In genomic region chr14:75310295-75311059, GRCh38 we compare ENCODE assay signal across 8 cellular contexts. TPM values are rescaled to one million over a fixed set of nuclear protein-coding genes. Genes with fewer than 3 reads are reported as not detected.
DNase-seq lines count a peak whose midpoint lies in the region; ATAC-seq and TF ChIP-seq lines count a peak whose summit lies in the region.

No MANE protein-coding gene starts in this region.

- ATAC-seq in effector memory CD8-positive, alpha-beta T cell (replicated peaks) = no peak
- no peak for ATAC-seq in HG03039 (IDR thresholded peaks at IDR 0.05; ENCODE audit: unreplicated experiment)
- no peak for ATAC-seq in GM21528 (IDR thresholded peaks at IDR 0.05; ENCODE audit: low FRiP score, unreplicated experiment)

- H3K36me3 ChIP-seq in esophagus squamous epithelium (no peaks in the 10 kb centered on the region), mucosa of rectum (ENCODE audit: control insufficient read depth in 2 of 2, insufficient read depth in 2 of 2, low read length in 2 of 2) (no peaks in the 10 kb centered on the region), vagina (no peaks in the 10 kb centered on the region)

- H3K27me3 ChIP-seq in esophagus squamous epithelium (no peaks in the 10 kb centered on the region), mucosa of rectum (ENCODE audit: control insufficient read depth in 2 of 2, insufficient read depth in 2 of 2, low read length in 2 of 2) (no peaks in the 10 kb centered on the region), vagina (no peaks in the 10 kb centered on the region)

- DNase-seq in DMS53 treated with DMSO at 0.1 percent for 48 hours (lab: John Stamatoyannopoulos, UW; ENCODE audit: unreplicated experiment) = peak; percentile 56
- peak; percentile 83 for DNase-seq in NCI-H774 (lab: John Stamatoyannopoulos, UW)
- no peak for DNase-seq in esophagus squamous epithelium (lab: John Stamatoyannopoulos, UW)
- peak in 1 of 2 donors; percentile 95 for DNase-seq in vagina (ENCODE audit: extremely low spot score in 2 of 2)
- no peak for DNase-seq in effector memory CD8-positive, alpha-beta T cell

- 17 to 28% methylated on average over 9 to 10 of the region's 11 CpGs for WGBS in esophagus squamous epithelium, 2 donors

- peaks cover 3% of the 10 kb centered on the region for H3K36me3 Mint-ChIP-seq in effector memory CD8-positive, alpha-beta T cell (ENCODE audit: insufficient read depth)

- TF ChIP-seq POLR2A in esophagus squamous epithelium (IDR thresholded peaks at IDR 0.05) = no peak
- no peak for TF ChIP-seq POLR2A in vagina (IDR thresholded peaks at IDR 0.05)

- peak overlapping the region in 1 of 2 donors; percentile 24 for H3K9ac ChIP-seq in mucosa of rectum (ENCODE audit: low read depth in 1 of 2, low read length in 2 of 2)

- peak overlapping the region; percentile 57 to 83 (median 72) for H3K27ac ChIP-seq in esophagus squamous epithelium
- peak overlapping the region; percentile 56 to 71 for H3K27ac ChIP-seq in mucosa of rectum (ENCODE audit: low read depth in 2 of 2, low read length in 2 of 2)
- H3K27ac ChIP-seq in vagina = peak overlapping the region; percentile 78

- H3K27ac Mint-ChIP-seq in effector memory CD8-positive, alpha-beta T cell = no peak overlapping the region

- H3K27me3 Mint-ChIP-seq in effector memory CD8-positive, alpha-beta T cell = peaks cover 9 to 31% of the 10 kb centered on the region in 2 donors

- peaks cover 0 to 3% of the 10 kb centered on the region in 2 donors for H3K4me1 Mint-ChIP-seq in effector memory CD8-positive, alpha-beta T cell (ENCODE audit: low read depth in 2 of 2)

- H3K4me3 Mint-ChIP-seq in effector memory CD8-positive, alpha-beta T cell = no peak overlapping the region

- H3K9me3 ChIP-seq in esophagus squamous epithelium (no peaks in the 10 kb centered on the region), mucosa of rectum (ENCODE audit: control insufficient read depth in 2 of 2, low read length in 2 of 2) (no peaks in the 10 kb centered on the region), vagina (no peaks in the 10 kb centered on the region)

- H3K9me3 Mint-ChIP-seq in effector memory CD8-positive, alpha-beta T cell = no peaks in the 10 kb centered on the region

- TF ChIP-seq CTCF in esophagus squamous epithelium (IDR thresholded peaks at IDR 0.05) (no peak), vagina (IDR thresholded peaks at IDR 0.05) (no peak)

- H3K4me3 ChIP-seq in esophagus squamous epithelium = peak overlapping the region in 2 of 4 donors; percentile 2 to 6
- H3K4me3 ChIP-seq in mucosa of rectum (ENCODE audit: low read length in 2 of 2) = no peak overlapping the region
- no peak overlapping the region for H3K4me3 ChIP-seq in vagina

- intact Hi-C loops in esophagus squamous epithelium (cut with DNase I) (loop anchor here (10.0 kb wide), 1 partner anchor 254 kb away; no protein-coding TSS in a partner anchor), vagina (cut with DNase I) (loop anchor here (10.0 kb wide), 1 partner anchor 114 kb away; the partner anchor contains the start of gene JDP2)

- peaks cover 15 to 41% (median 16%) of the 10 kb centered on the region in 3 donors for H3K4me1 ChIP-seq in esophagus squamous epithelium
- peaks cover 7 to 16% of the 10 kb centered on the region in 2 donors for H3K4me1 ChIP-seq in mucosa of rectum (ENCODE audit: control insufficient read depth in 2 of 2, insufficient read depth in 2 of 2, low read length in 2 of 2)
- H3K4me1 ChIP-seq in vagina = peaks cover 31% of the 10 kb centered on the region

RNA-seq across cellular contexts. Expression of gene FOS, which starts 31.8 kb away (rescaled TPM):
- total RNA-seq in esophagus squamous epithelium = 100 to 1,000 TPM in 1 of 4 donors, 10 to 100 TPM in 3; 62.2 to 181 (median 88.6) TPM
- 884 TPM for total RNA-seq in vagina

Comparison
In these comparisons a context has a peak if more than half of its experiments do, and no peak if none do; other contexts are left out.
1. DNase-seq: peak in DMS53 treated with DMSO at 0.1 percent for 48 hours (single experiment) and NCI-H774 (single experiment); none in esophagus squamous epithelium (single experiment) and effector memory CD8-positive, alpha-beta T cell (0 of 3).
2. Peak in every context shown above with its lines, with median percentiles within 50 percentile points of each other: H3K27ac ChIP-seq.